Comparison of ENCODE assay signal across 34 cellular contexts in the genomic region with DNA sequence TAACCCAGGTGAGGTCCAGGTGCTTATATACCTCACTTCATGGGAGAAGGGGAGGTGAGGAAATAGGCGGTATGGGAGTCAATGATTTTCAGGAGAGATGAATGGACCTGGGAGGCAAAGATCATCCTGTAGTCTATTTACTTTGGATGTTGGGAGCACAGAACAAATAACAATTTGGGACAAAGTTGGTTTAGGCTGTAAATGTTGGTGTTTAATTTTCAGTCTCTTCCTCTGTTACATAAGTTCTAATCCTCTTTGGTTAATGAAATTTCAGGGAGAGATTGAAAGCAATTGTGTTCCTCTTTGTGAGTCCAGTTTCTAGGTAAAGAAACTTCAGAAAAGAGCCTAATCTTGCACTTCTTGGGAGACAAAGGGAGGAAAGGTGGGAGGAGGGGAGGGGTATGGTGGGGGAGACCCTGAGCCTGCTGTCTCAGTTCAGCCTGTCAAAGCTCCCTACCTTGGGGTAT. TPM values are rescaled to one million over a fixed set of nuclear protein-coding genes. Genes with fewer than 3 reads are reported as not detected.
"Had no signal": no experiment of that assay in that cellular context is flagged by ENCODE, and none has a peak within 500 bp of the region (broad histone marks: within the 10 kb centered on the region; RNA-seq: fewer than 3 reads in every experiment).

No MANE protein-coding gene starts in this region.

- H3K4me1 Mint-ChIP-seq: memory B cell; naive thymus-derived CD4-positive, alpha-beta T cell; nephron; stimulated activated memory B cell treated with anti-CD40 and anti-IgM and Interleukin-4, amounts not matched to agents 10 μg/mL and 1 μg/mL and 100 μg/mL, for 72 hours had no signal

- H3K9me3 Mint-ChIP-seq: dendritic cell treated with granulocyte-macrophage colony-stimulating factor and Interleukin-4, amounts not matched to agents 40 ng/mL and 50 ng/mL, for 4 days had no signal

- H3K27me3 ChIP-seq: colonic mucosa, esophagus muscularis mucosa, gastroesophageal sphincter, heart left ventricle, hepatocyte, ovary, spleen, testis, tibial nerve, vagina had no signal

- H3K27ac Mint-ChIP-seq: dendritic cell treated with granulocyte-macrophage colony-stimulating factor and Interleukin-4, amounts not matched to agents 40 ng/mL and 50 ng/mL, for 4 days; endodermal cell; memory B cell; nephron; stimulated activated memory B cell treated with anti-CD40 and anti-IgM and Interleukin-4, amounts not matched to agents 10 μg/mL and 1 μg/mL and 100 μg/mL, for 72 hours had no signal

- H3K27me3 Mint-ChIP-seq: memory B cell; stimulated activated memory B cell treated with anti-CD40 and anti-IgM and Interleukin-4, amounts not matched to agents 10 μg/mL and 1 μg/mL and 100 μg/mL, for 72 hours had no signal

- H3K4me1 ChIP-seq: colonic mucosa, esophagus muscularis mucosa, foreskin keratinocyte, gastroesophageal sphincter, heart left ventricle, psoas muscle, spleen, testis, tibial nerve, vagina had no signal

- H3K36me3 ChIP-seq: colonic mucosa, esophagus muscularis mucosa, gastroesophageal sphincter, heart left ventricle, ovary, spleen, tibial nerve, vagina had no signal

- H3K4me3 Mint-ChIP-seq: dendritic cell treated with granulocyte-macrophage colony-stimulating factor and Interleukin-4, amounts not matched to agents 40 ng/mL and 50 ng/mL, for 4 days; endodermal cell; memory B cell; naive thymus-derived CD4-positive, alpha-beta T cell; nephron; stimulated activated memory B cell treated with anti-CD40 and anti-IgM and Interleukin-4, amounts not matched to agents 10 μg/mL and 1 μg/mL and 100 μg/mL, for 72 hours had no signal

- H3K36me3 Mint-ChIP-seq: memory B cell; stimulated activated memory B cell treated with anti-CD40 and anti-IgM and Interleukin-4, amounts not matched to agents 10 μg/mL and 1 μg/mL and 100 μg/mL, for 72 hours had no signal

- DNase-seq: colonic mucosa; effector CD8-positive, alpha-beta T cell; endodermal cell; foreskin keratinocyte; heart left ventricle; kidney; left ventricle myocardium superior; naive thymus-derived CD4-positive, alpha-beta T cell; occipital lobe; ovary; posterior cingulate gyrus; psoas muscle; right cardiac atrium; spleen; stimulated activated CD4-positive, alpha-beta T cell treated with anti-CD3 and anti-CD28 coated beads, Interleukin-4, amount 100 ng/mL, for 4 hours; stimulated activated naive CD8-positive, alpha-beta T cell treated with anti-CD3 and anti-CD28 coated beads, Interleukin-15, Interleukin-2, amounts not matched to agents 100 U/mL and 50 U/mL, for 24 hours; substantia nigra; testis had no signal

- H3K4me3 ChIP-seq: colonic mucosa, esophagus muscularis mucosa, gastroesophageal sphincter, heart left ventricle, hepatocyte, lung, ovary, psoas muscle, skin epidermis, spleen, testis, tibial nerve, vagina had no signal

- ATAC-seq: foreskin keratinocyte; gastroesophageal sphincter; heart left ventricle; left ventricle myocardium superior; naive thymus-derived CD4-positive, alpha-beta T cell; psoas muscle; right cardiac atrium; stimulated activated memory B cell treated with anti-CD40 and anti-IgM and Interleukin-4, amounts not matched to agents 10 μg/mL and 1 μg/mL and 100 μg/mL, for 72 hours; stimulated activated naive CD8-positive, alpha-beta T cell treated with anti-CD3 and anti-CD28 coated beads, Interleukin-15, Interleukin-2, amounts not matched to agents 100 U/mL and 50 U/mL, for 24 hours had no signal

- FAIRE-seq: kidney had no signal

- H3K9me3 ChIP-seq: colonic mucosa, esophagus muscularis mucosa, gastroesophageal sphincter, heart left ventricle, ovary, psoas muscle, testis, tibial nerve, vagina had no signal

- H3K27ac ChIP-seq: colonic mucosa, esophagus muscularis mucosa, foreskin keratinocyte, gastroesophageal sphincter, heart left ventricle, hepatocyte, ovary, psoas muscle, skin epidermis, spleen, testis, tibial nerve, vagina had no signal

- H3K4me2 ChIP-seq: hepatocyte had no signal

RNA-seq across cellular contexts. Expression of gene AKR1C4, which starts 46.9 kb away (rescaled TPM):
- total RNA-seq: chondrocyte; colonic mucosa; endodermal cell; epithelial cell of proximal tubule; esophagus muscularis mucosa; fibroblast of lung; foreskin keratinocyte; gastroesophageal sphincter; heart left ventricle; kidney; left ventricle myocardium superior; lung; naive thymus-derived CD4-positive, alpha-beta T cell; occipital lobe; ovary; psoas muscle; renal cortical epithelial cell; right cardiac atrium; spleen; tibial nerve; ureter; vagina had no signal
- polyA plus RNA-seq: fibroblast of lung; foreskin keratinocyte; heart left ventricle; naive thymus-derived CD4-positive, alpha-beta T cell; ovary; psoas muscle; right cardiac atrium; spleen had no signal

RNA-seq across cellular contexts. Expression of gene AKR1C8, which starts 58.6 kb away (rescaled TPM):
- total RNA-seq: chondrocyte, colonic mucosa, endodermal cell, epithelial cell of proximal tubule, esophagus muscularis mucosa, fibroblast of lung, foreskin keratinocyte, gastroesophageal sphincter, hepatocyte, psoas muscle, tibial nerve, ureter, vagina had no signal
- polyA plus RNA-seq: fibroblast of lung; foreskin keratinocyte; naive thymus-derived CD4-positive, alpha-beta T cell; ovary; psoas muscle; spleen had no signal
